Comparison of ENCODE assay signal across 8 cellular contexts in genomic region chr6:133973109-133973971, GRCh38. TPM values are rescaled to one million over a fixed set of nuclear protein-coding genes. Genes with fewer than 3 reads are reported as not detected.
DNase-seq lines count a peak whose midpoint lies in the region; ATAC-seq and TF ChIP-seq lines count a peak whose summit lies in the region.

No MANE protein-coding gene starts in this region.

- no peaks in the 10 kb centered on the region for H3K4me1 ChIP-seq in uterus

- no peak for TF ChIP-seq POLR2A in uterus (IDR thresholded peaks at IDR 0.05)

- in situ Hi-C loops in brain microvascular endothelial cell (cut with HindIII; ENCODE audit: low pct_ligation_motif_present, low sequenced_read_pairs): no loop called here

- DNase-seq in CD1c-positive myeloid dendritic cell (ENCODE audit: extremely low spot score): peak; percentile 63
- DNase-seq in NCI-H69 (lab: John Stamatoyannopoulos, UW): peak; percentile 81
- DNase-seq in brain microvascular endothelial cell: no peak
- peak; percentile 74 for DNase-seq in left kidney (ENCODE audit: low read depth, low spot score)
- no peak for DNase-seq in uterus
- no peak for DNase-seq in GM19238 (ENCODE audit: insufficient read length, low spot score)

- H3K27ac ChIP-seq in brain microvascular endothelial cell (no peak overlapping the region), uterus (peak overlapping the region; percentile 48 to 54)

- intact Hi-C loops in uterus (cut with DNase I; ENCODE audit: low total_unique reads): loop anchor here (10.0 kb wide), 1 partner anchor 91 kb away; no protein-coding TSS in a partner anchor

- no peaks in the 10 kb centered on the region for H3K27me3 ChIP-seq in brain microvascular endothelial cell (replicated peaks)
- no peaks in the 10 kb centered on the region for H3K27me3 ChIP-seq in uterus

- H3K9me3 ChIP-seq in uterus: no peaks in the 10 kb centered on the region

- peak; percentile 40 for ATAC-seq in GM18861 (IDR thresholded peaks at IDR 0.05; ENCODE audit: unreplicated experiment)
- ATAC-seq in HG03521 (IDR thresholded peaks at IDR 0.05; ENCODE audit: unreplicated experiment): peak; percentile 42

- TF ChIP-seq CTCF in brain microvascular endothelial cell (IDR thresholded peaks at IDR 0.05; ENCODE audit: low read depth, low read length, missing control alignments): peak; percentile 50
- peak; percentile 72 to 85 (median 74) for TF ChIP-seq CTCF in uterus (IDR thresholded peaks at IDR 0.05)

- H3K36me3 ChIP-seq in brain microvascular endothelial cell (replicated peaks) (no peaks in the 10 kb centered on the region), uterus (no peaks in the 10 kb centered on the region)

- H3K4me3 ChIP-seq in brain microvascular endothelial cell (ENCODE audit: low read depth, low read length): no peak overlapping the region
- no peak overlapping the region for H3K4me3 ChIP-seq in uterus

RNA-seq across cellular contexts. Expression of gene TBPL1, which starts 20.3 kb away (rescaled TPM):
- total RNA-seq in uterus: 10 to 100 TPM in 3 of 4 donors, 1 to 10 TPM in 1; 4.4 to 30.6 (median 19.7) TPM

Comparison
In these comparisons a context has a peak if more than half of its experiments do, and no peak if none do; other contexts are left out.
1. DNase-seq: peak in CD1c-positive myeloid dendritic cell (single experiment), NCI-H69 (single experiment) and left kidney (single experiment); none in brain microvascular endothelial cell (single experiment), uterus (0 of 2) and GM19238 (single experiment).